ENCODE assay signal across 10 cellular contexts in genomic region chr9:34010979-34011378, GRCh38. TPM values are rescaled to one million over a fixed set of nuclear protein-coding genes. Genes with fewer than 3 reads are reported as not detected.
DNase-seq lines count a peak whose midpoint lies in the region; ATAC-seq and TF ChIP-seq lines count a peak whose summit lies in the region.
"Had no signal": no experiment of that assay in that cellular context is flagged by ENCODE, and none has a peak within 500 bp of the region (broad histone marks: within the 10 kb centered on the region; RNA-seq: fewer than 3 reads in every experiment).

No MANE protein-coding gene starts in this region.

- CTCF ChIA-PET in activated CD8-positive, alpha-beta T cell treated with anti-CD3 and anti-CD28 coated beads for 36 hours (lab: Charles Lee), result interaction anchor here (0.6 to 1.2 kb wide), 3 partner anchors 10 to 65 kb away, joined by 3 to 18 read pairs (median 3); no protein-coding TSS in a partner anchor
- CTCF ChIA-PET in activated CD8-positive, alpha-beta T cell treated with anti-CD3 and anti-CD28 coated beads, Interleukin-2, amount 10 ng/mL, durations not matched to agents 7 days and 5 days (lab: Charles Lee), result interaction anchor here (1.0 to 1.8 kb wide), 5 partner anchors 9 to 242 kb away, joined by 3 to 25 read pairs (median 3); no protein-coding TSS in a partner anchor

- H3K4me3 ChIP-seq in gastrocnemius medialis, result no peak overlapping the region
- no peak overlapping the region for H3K4me3 ChIP-seq in gastroesophageal sphincter

- peaks cover 0 to 25% of the 10 kb centered on the region in 2 donors for H3K36me3 ChIP-seq in gastrocnemius medialis
- peaks cover 0 to 64% of the 10 kb centered on the region in 2 donors for H3K36me3 ChIP-seq in gastroesophageal sphincter

- 70 to 75% methylated on average over 4 of the region's 4 CpGs for WGBS in gastroesophageal sphincter (ENCODE audit: low coverage in 1 of 2), 2 donors

- no peaks in the 10 kb centered on the region for H3K9me3 Mint-ChIP-seq in activated CD8-positive, alpha-beta T cell treated with anti-CD3 and anti-CD28 coated beads for 36 hours
- no peaks in the 10 kb centered on the region for H3K9me3 Mint-ChIP-seq in activated CD8-positive, alpha-beta T cell treated with anti-CD3 and anti-CD28 coated beads, Interleukin-2, amount 10 ng/mL, durations not matched to agents 7 days and 5 days (ENCODE audit: insufficient read depth)
- H3K9me3 Mint-ChIP-seq: activated naive CD4-positive, alpha-beta T cell treated with anti-CD3 and anti-CD28 coated beads, Interleukin-2, amount 50 U/mL, for 24 hours; T-helper 1 cell treated with Interleukin-12 subunit alpha and Interleukin-12 subunit beta and Interleukin-4 antibody, amounts not matched to agents 30 μg/mL and 1 μg/mL, for 36 hours had no signal

- no peak overlapping the region for H3K4me3 Mint-ChIP-seq in activated CD8-positive, alpha-beta T cell treated with anti-CD3 and anti-CD28 coated beads for 36 hours
- no peak overlapping the region for H3K4me3 Mint-ChIP-seq in activated CD8-positive, alpha-beta T cell treated with anti-CD3 and anti-CD28 coated beads, Interleukin-2, amount 10 ng/mL, durations not matched to agents 7 days and 5 days
- H3K4me3 Mint-ChIP-seq: activated naive CD4-positive, alpha-beta T cell treated with anti-CD3 and anti-CD28 coated beads, Interleukin-2, amount 50 U/mL, for 24 hours; T-helper 1 cell treated with Interleukin-12 subunit alpha and Interleukin-12 subunit beta and Interleukin-4 antibody, amounts not matched to agents 30 μg/mL and 1 μg/mL, for 36 hours had no signal

- no peak overlapping the region for H3K27ac Mint-ChIP-seq in activated CD8-positive, alpha-beta T cell treated with anti-CD3 and anti-CD28 coated beads for 36 hours
- no peak overlapping the region for H3K27ac Mint-ChIP-seq in activated CD8-positive, alpha-beta T cell treated with anti-CD3 and anti-CD28 coated beads, Interleukin-2, amount 10 ng/mL, durations not matched to agents 7 days and 5 days
- H3K27ac Mint-ChIP-seq: activated naive CD4-positive, alpha-beta T cell treated with anti-CD3 and anti-CD28 coated beads, Interleukin-2, amount 50 U/mL, for 24 hours; T-helper 1 cell treated with Interleukin-12 subunit alpha and Interleukin-12 subunit beta and Interleukin-4 antibody, amounts not matched to agents 30 μg/mL and 1 μg/mL, for 36 hours had no signal

- no peak for TF ChIP-seq EP300 in gastroesophageal sphincter (IDR thresholded peaks at IDR 0.05)

- H3K4me1 Mint-ChIP-seq in activated CD8-positive, alpha-beta T cell treated with anti-CD3 and anti-CD28 coated beads for 36 hours (ENCODE audit: low read depth), result no peaks in the 10 kb centered on the region
- no peaks in the 10 kb centered on the region for H3K4me1 Mint-ChIP-seq in activated CD8-positive, alpha-beta T cell treated with anti-CD3 and anti-CD28 coated beads, Interleukin-2, amount 10 ng/mL, durations not matched to agents 7 days and 5 days (ENCODE audit: low read depth)
- H3K4me1 Mint-ChIP-seq: activated naive CD4-positive, alpha-beta T cell treated with anti-CD3 and anti-CD28 coated beads, Interleukin-2, amount 50 U/mL, for 24 hours had no signal

- TF ChIP-seq POLR2A in gastrocnemius medialis (IDR thresholded peaks at IDR 0.05) (no peak), gastroesophageal sphincter (IDR thresholded peaks at IDR 0.05) (no peak)

- H3K27ac ChIP-seq in gastrocnemius medialis, result no peak overlapping the region
- no peak overlapping the region for H3K27ac ChIP-seq in gastroesophageal sphincter

- no peak for ATAC-seq in activated CD8-positive, alpha-beta T cell treated with anti-CD3 and anti-CD28 coated beads for 36 hours
- ATAC-seq in activated CD8-positive, alpha-beta T cell treated with anti-CD3 and anti-CD28 coated beads, Interleukin-2, amount 10 ng/mL, durations not matched to agents 7 days and 5 days, result no peak
- ATAC-seq in gastrocnemius medialis, result no peak
- ATAC-seq in GM19351 (IDR thresholded peaks at IDR 0.05; ENCODE audit: unreplicated experiment), result no peak
- ATAC-seq in gastroesophageal sphincter, result no peak

- no peak for TF ChIP-seq CTCF in activated CD8-positive, alpha-beta T cell treated with anti-CD3 and anti-CD28 coated beads for 36 hours (IDR thresholded peaks at IDR 0.05)
- TF ChIP-seq CTCF in gastrocnemius medialis (IDR thresholded peaks at IDR 0.05 in 4 of 5, conservative IDR thresholded peaks at IDR 0.05 in 1 of 5) (peak in 3 of 5 experiments; percentile 21 to 35 (median 30)), gastroesophageal sphincter (IDR thresholded peaks at IDR 0.05) (peak in 2 of 4 experiments; percentile 8 to 28)

- in situ Hi-C loops in gastrocnemius medialis (cut with MboI; ENCODE audit: low sequenced_read_pairs in 4 of 4), result no loop called here

- H3K4me1 ChIP-seq in gastrocnemius medialis (peaks cover 0 to 4% of the 10 kb centered on the region in 2 donors), gastroesophageal sphincter (no peaks in the 10 kb centered on the region)

- intact Hi-C loops in activated CD8-positive, alpha-beta T cell treated with anti-CD3 and anti-CD28 coated beads for 36 hours (cut with micrococcal nuclease), result loop anchor here (5.0 to 10.0 kb wide), 2 partner anchors 36 to 64 kb away; partner anchors contain the start of gene UBAP2
- intact Hi-C loops in gastrocnemius medialis (cut with DNase I; ENCODE audit: low total_unique reads), result loop anchor here (2.0 to 10.0 kb wide), 2 partner anchors 62 to 244 kb away; no protein-coding TSS in a partner anchor

- H3K36me3 Mint-ChIP-seq in activated CD8-positive, alpha-beta T cell treated with anti-CD3 and anti-CD28 coated beads for 36 hours (ENCODE audit: low read depth), result peaks cover 13% of the 10 kb centered on the region
- H3K36me3 Mint-ChIP-seq in activated CD8-positive, alpha-beta T cell treated with anti-CD3 and anti-CD28 coated beads, Interleukin-2, amount 10 ng/mL, durations not matched to agents 7 days and 5 days (ENCODE audit: low read depth), result peaks cover 33% of the 10 kb centered on the region

- peak; percentile 16 for DNase-seq in activated CD8-positive, alpha-beta T cell treated with anti-CD3 and anti-CD28 coated beads for 36 hours
- DNase-seq in activated CD8-positive, alpha-beta T cell treated with anti-CD3 and anti-CD28 coated beads, Interleukin-2, amount 10 ng/mL, durations not matched to agents 7 days and 5 days, result no peak
- DNase-seq in NAMALWA (ENCODE audit: low spot score), result peak; percentile 63
- peak; percentile 41 for DNase-seq in dermis blood vessel endothelial cell
- DNase-seq in gastrocnemius medialis, result no peak
- DNase-seq in hepatic stellate cell (ENCODE audit: low spot score), result no peak

- no peaks in the 10 kb centered on the region for H3K27me3 Mint-ChIP-seq in activated CD8-positive, alpha-beta T cell treated with anti-CD3 and anti-CD28 coated beads for 36 hours
- H3K27me3 Mint-ChIP-seq in activated CD8-positive, alpha-beta T cell treated with anti-CD3 and anti-CD28 coated beads, Interleukin-2, amount 10 ng/mL, durations not matched to agents 7 days and 5 days (ENCODE audit: low read depth), result no peaks in the 10 kb centered on the region
- H3K27me3 Mint-ChIP-seq: activated naive CD4-positive, alpha-beta T cell treated with anti-CD3 and anti-CD28 coated beads, Interleukin-2, amount 50 U/mL, for 24 hours had no signal

- H3K27me3 ChIP-seq in gastrocnemius medialis (no peaks in the 10 kb centered on the region), gastroesophageal sphincter (no peaks in the 10 kb centered on the region)

- H3K9me3 ChIP-seq in gastrocnemius medialis (no peaks in the 10 kb centered on the region), gastroesophageal sphincter (no peaks in the 10 kb centered on the region)

- POLR2A ChIA-PET in activated CD8-positive, alpha-beta T cell treated with anti-CD3 and anti-CD28 coated beads for 36 hours (lab: Charles Lee), result interaction anchor here (0.7 to 2.0 kb wide), 2 partner anchors 37 to 133 kb away, joined by 4 read pairs; partner anchors contain the start of gene UBAP2
- POLR2A ChIA-PET in activated CD8-positive, alpha-beta T cell treated with anti-CD3 and anti-CD28 coated beads, Interleukin-2, amount 10 ng/mL, durations not matched to agents 7 days and 5 days (lab: Charles Lee), result no interaction called here

RNA-seq across cellular contexts. Expression of gene UBAP2, which starts 37.7 kb away (rescaled TPM):
- total RNA-seq in activated CD8-positive, alpha-beta T cell treated with anti-CD3 and anti-CD28 coated beads for 36 hours, result 10 to 100 TPM; 43.4 to 45.6 TPM
- total RNA-seq in activated CD8-positive, alpha-beta T cell treated with anti-CD3 and anti-CD28 coated beads, Interleukin-2, amount 10 ng/mL, durations not matched to agents 7 days and 5 days, result 10 to 100 TPM; 54.0 to 56.1 TPM
- 28.4 and 31.8 TPM in 2 replicates for total RNA-seq in dermis blood vessel endothelial cell
- total RNA-seq in gastrocnemius medialis, result 10 to 100 TPM; 14.6 to 26.6 (median 20.9) TPM
- 10 to 100 TPM; 27.5 to 41.5 (median 32.8) TPM for total RNA-seq in gastroesophageal sphincter

Comparison
In these comparisons a context has a peak if more than half of its experiments do, and no peak if none do; other contexts are left out.
1. DNase-seq: peak in activated CD8-positive, alpha-beta T cell treated with anti-CD3 and anti-CD28 coated beads for 36 hours (single experiment), NAMALWA (single experiment) and dermis blood vessel endothelial cell (single experiment); none in activated CD8-positive, alpha-beta T cell treated with anti-CD3 and anti-CD28 coated beads, Interleukin-2, amount 10 ng/mL, durations not matched to agents 7 days and 5 days (single experiment), gastrocnemius medialis (0 of 2) and hepatic stellate cell (single experiment).